8 cellular contexts compared by ENCODE assay signal in genomic region chr22:36369922-36370781, GRCh38. TPM values are rescaled to one million over a fixed set of nuclear protein-coding genes. Genes with fewer than 3 reads are reported as not detected.
A peak's percentile ranks its signal among the peaks of the same experiment; 100 is the strongest.
DNase-seq lines count a peak whose midpoint lies in the region; ATAC-seq and FAIRE-seq lines count a peak whose summit lies in the region.

No MANE protein-coding gene starts in this region.

- no peaks in the 10 kb centered on the region for H3K9me3 Mint-ChIP-seq in activated naive CD8-positive, alpha-beta T cell treated with anti-CD3 and anti-CD28 coated beads, Interleukin-2, amount 10 ng/mL, durations not matched to agents 7 days and 5 days

- H3K4me3 Mint-ChIP-seq in activated naive CD8-positive, alpha-beta T cell treated with anti-CD3 and anti-CD28 coated beads, Interleukin-2, amount 10 ng/mL, durations not matched to agents 7 days and 5 days, result peak overlapping the region; percentile 91

- H3K9me3 ChIP-seq in iPS-18a (ENCODE audit: control insufficient read depth, low read depth, low read length) (no peaks in the 10 kb centered on the region), small intestine (ENCODE audit: control insufficient read depth, low read depth) (no peaks in the 10 kb centered on the region)

- peak overlapping the region; percentile 44 for H3K9ac ChIP-seq in iPS-18a (ENCODE audit: low read length)

- H3K27me3 Mint-ChIP-seq in activated naive CD8-positive, alpha-beta T cell treated with anti-CD3 and anti-CD28 coated beads, Interleukin-2, amount 10 ng/mL, durations not matched to agents 7 days and 5 days, result no peaks in the 10 kb centered on the region

- peaks cover 58% of the 10 kb centered on the region for H3K4me1 ChIP-seq in iPS-18a (ENCODE audit: control insufficient read depth, low read depth, low read length)
- H3K4me1 ChIP-seq in small intestine (ENCODE audit: control insufficient read depth in 2 of 2, insufficient read depth in 1 of 2, low read depth in 1 of 2, low read length in 1 of 2), result peaks cover 22 to 57% of the 10 kb centered on the region in 2 donors

- H3K36me3 ChIP-seq in iPS-18a (ENCODE audit: control insufficient read depth, low read depth, low read length) (no peaks in the 10 kb centered on the region), small intestine (ENCODE audit: control insufficient read depth in 2 of 2, insufficient read depth in 2 of 2, low read length in 2 of 2) (no peaks in the 10 kb centered on the region)

- peak; percentile 51 for FAIRE-seq in small intestine (lab: Jason Lieb, UNC)

- no peak overlapping the region for H3K27ac ChIP-seq in iPS-18a (ENCODE audit: low read length)
- H3K27ac ChIP-seq in small intestine (ENCODE audit: low read depth in 1 of 2, low read length in 1 of 2), result peak overlapping the region; percentile 85 to 93

- peak; percentile 44 for ATAC-seq in activated naive CD8-positive, alpha-beta T cell treated with anti-CD3 and anti-CD28 coated beads, Interleukin-2, amount 10 ng/mL, durations not matched to agents 7 days and 5 days (ENCODE audit: low read depth)

- peaks cover 31% of the 10 kb centered on the region for H3K36me3 Mint-ChIP-seq in activated naive CD8-positive, alpha-beta T cell treated with anti-CD3 and anti-CD28 coated beads, Interleukin-2, amount 10 ng/mL, durations not matched to agents 7 days and 5 days

- H3K4me1 Mint-ChIP-seq in activated naive CD8-positive, alpha-beta T cell treated with anti-CD3 and anti-CD28 coated beads, Interleukin-2, amount 10 ng/mL, durations not matched to agents 7 days and 5 days, result peaks cover 86% of the 10 kb centered on the region

- POLR2A ChIA-PET in activated naive CD8-positive, alpha-beta T cell treated with anti-CD3 and anti-CD28 coated beads, Interleukin-2, amount 10 ng/mL, durations not matched to agents 7 days and 5 days (lab: Charles Lee), result interaction anchor here (0.5 to 11.1 kb wide), 7 partner anchors 8 to 112 kb away, joined by 3 to 132 read pairs (median 3); partner anchors contain the start of gene MYH9

- H3K27me3 ChIP-seq in iPS-18a (ENCODE audit: control insufficient read depth, insufficient read depth, low read length) (no peaks in the 10 kb centered on the region), small intestine (ENCODE audit: control insufficient read depth in 2 of 2, insufficient read depth in 2 of 2, low read length in 2 of 2) (no peaks in the 10 kb centered on the region)

- H3K27ac Mint-ChIP-seq in activated naive CD8-positive, alpha-beta T cell treated with anti-CD3 and anti-CD28 coated beads, Interleukin-2, amount 10 ng/mL, durations not matched to agents 7 days and 5 days, result peak overlapping the region; percentile 96

- WGBS in small intestine, 3 donors, result 8 to 32% (median 14%) methylated on average over 11 of the region's 11 CpGs

- H3K4me3 ChIP-seq in iPS-18a (ENCODE audit: low read length), result no peak overlapping the region
- H3K4me3 ChIP-seq in small intestine (ENCODE audit: low read depth in 1 of 2, low read length in 2 of 2), result peak overlapping the region in 1 of 2 donors; percentile 28

- DNase-seq in GF-D8 (lab: John Stamatoyannopoulos, UW) (peak; percentile 79), NCI-H2196 treated with DMSO at 0.1 percent for 48 hours (lab: John Stamatoyannopoulos, UW; ENCODE audit: unreplicated experiment) (peak; percentile 22), small intestine (peak; percentile 98), KG1 (lab: John Stamatoyannopoulos, UW) (no peak), occipital lobe (lab: John Stamatoyannopoulos, UW) (no peak), NCI-H774 (lab: John Stamatoyannopoulos, UW) (no peak)
- DNase-seq in activated naive CD8-positive, alpha-beta T cell treated with anti-CD3 and anti-CD28 coated beads, Interleukin-2, amount 10 ng/mL, durations not matched to agents 7 days and 5 days, result no peak

RNA-seq across cellular contexts. Expression of gene MYH9, which starts 17.6 kb away (rescaled TPM):
- 100 to 1,000 TPM; 803 to 821 TPM for total RNA-seq in activated naive CD8-positive, alpha-beta T cell treated with anti-CD3 and anti-CD28 coated beads, Interleukin-2, amount 10 ng/mL, durations not matched to agents 7 days and 5 days
- 100 to 1,000 TPM in 2 of 3 donors, 10 to 100 TPM in 1; 95.4 to 156 (median 130) TPM for polyA plus RNA-seq in small intestine
- total RNA-seq in occipital lobe, result 34.6 TPM

Comparison
In these comparisons a context has a peak if more than half of its experiments do, and no peak if none do; other contexts are left out.
1. DNase-seq: peak in GF-D8 (single experiment), NCI-H2196 treated with DMSO at 0.1 percent for 48 hours (single experiment) and small intestine (single experiment); none in activated naive CD8-positive, alpha-beta T cell treated with anti-CD3 and anti-CD28 coated beads, Interleukin-2, amount 10 ng/mL, durations not matched to agents 7 days and 5 days (single experiment), KG1 (single experiment), occipital lobe (single experiment) and NCI-H774 (single experiment).
2. RNA of gene MYH9, which starts 17.6 kb away (total RNA-seq): 803 to 821 TPM in activated naive CD8-positive, alpha-beta T cell treated with anti-CD3 and anti-CD28 coated beads, Interleukin-2, amount 10 ng/mL, durations not matched to agents 7 days and 5 days; 34.6 TPM in occipital lobe (single experiment); every median in the first group is over 10 times any median in the second.